Comparison of ENCODE assay signal across 1 cellular context in the genomic region with DNA sequence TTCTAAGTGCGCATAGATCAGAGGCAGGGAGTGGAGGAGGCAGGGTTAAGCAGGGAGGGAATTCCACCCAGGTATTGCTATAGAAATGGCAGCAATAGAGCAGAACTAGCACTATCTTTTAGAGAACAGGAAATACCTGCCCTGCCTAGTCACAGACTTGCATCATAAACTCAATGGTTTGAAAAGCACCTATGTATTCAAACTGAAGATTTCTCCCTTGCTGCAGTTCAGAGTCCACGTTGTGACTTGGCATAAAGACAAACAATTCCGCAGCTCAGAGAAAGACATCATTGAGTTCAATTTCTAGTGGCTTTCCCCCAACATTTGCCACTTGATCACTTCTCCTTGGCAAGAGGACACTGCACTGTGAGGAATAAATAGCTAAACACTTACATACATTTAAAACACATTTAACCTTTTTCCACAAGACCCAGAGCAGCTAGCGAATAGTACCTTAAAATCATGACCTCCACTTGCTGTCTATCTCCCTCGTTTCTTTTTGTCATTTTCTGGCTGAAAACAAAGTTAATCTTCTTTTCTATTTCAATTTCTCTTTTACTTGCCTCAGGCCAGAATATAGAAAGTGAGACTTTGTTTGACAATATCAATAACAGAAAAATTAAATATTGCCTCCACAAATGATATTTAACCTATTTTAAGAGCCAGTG.
A peak's percentile ranks its signal among the peaks of the same experiment; 100 is the strongest.
TF ChIP-seq lines count a peak whose summit lies in the region.

No MANE protein-coding gene starts in this region.

TF ChIP-seq in HepG2, 621 proteins besides CTCF, POLR2A, EP300 and RAD21 (continued from another document and continues in another):
- TF ChIP-seq, protein P1, sequence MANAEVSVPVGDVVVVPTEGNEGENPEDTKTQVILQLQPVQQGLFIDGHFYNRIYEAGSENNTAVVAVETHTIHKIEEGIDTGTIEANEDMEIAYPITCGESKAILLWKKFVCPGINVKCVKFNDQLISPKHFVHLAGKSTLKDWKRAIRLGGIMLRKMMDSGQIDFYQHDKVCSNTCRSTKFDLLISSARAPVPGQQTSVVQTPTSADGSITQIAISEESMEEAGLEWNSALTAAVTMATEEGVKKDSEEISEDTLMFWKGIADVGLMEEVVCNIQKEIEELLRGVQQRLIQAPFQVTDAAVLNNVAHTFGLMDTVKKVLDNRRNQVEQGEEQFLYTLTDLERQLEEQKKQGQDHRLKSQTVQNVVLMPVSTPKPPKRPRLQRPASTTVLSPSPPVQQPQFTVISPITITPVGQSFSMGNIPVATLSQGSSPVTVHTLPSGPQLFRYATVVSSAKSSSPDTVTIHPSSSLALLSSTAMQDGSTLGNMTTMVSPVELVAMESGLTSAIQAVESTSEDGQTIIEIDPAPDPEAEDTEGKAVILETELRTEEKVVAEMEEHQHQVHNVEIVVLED (CRISPR knock-in tag; IDR thresholded peaks at IDR 0.05; ENCODE audit: borderline replicate concordance): no peak
- TF ChIP-seq AKAP8 (CRISPR knock-in tag; IDR thresholded peaks at IDR 0.05) (no peak), CEBPG (CRISPR knock-in tag; IDR thresholded peaks at IDR 0.05) (peak; percentile 97), FOSL2 (CRISPR knock-in tag; IDR thresholded peaks at IDR 0.05) (peak; percentile 99), ZC3H13 (CRISPR knock-in tag; IDR thresholded peaks at IDR 0.05) (no peak), SALL1 (CRISPR knock-in tag; IDR thresholded peaks at IDR 0.05) (peak; percentile 84; the same call in 1 of the 2 replicates), FOXK2 (IDR thresholded peaks at IDR 0.05) (peak; percentile 45; the same call in 1 of the 2 replicates), SPEN (CRISPR knock-in tag; IDR thresholded peaks at IDR 0.05; ENCODE audit: low read depth) (peak; percentile 44; the same call in 1 of the 2 replicates), HDAC2 (CRISPR knock-in tag; IDR thresholded peaks at IDR 0.05) (peak; percentile 87; the same call in 1 of the 2 replicates), ZNF33B (CRISPR knock-in tag; IDR thresholded peaks at IDR 0.05) (no peak), ZC3H4 (CRISPR knock-in tag; IDR thresholded peaks at IDR 0.05; ENCODE audit: borderline replicate concordance) (no peak), RFXAP (CRISPR knock-in tag; IDR thresholded peaks at IDR 0.05; ENCODE audit: borderline replicate concordance) (no peak), SMC3 (IDR thresholded peaks at IDR 0.05; ENCODE audit: low read length) (peak; percentile 31)
- TF ChIP-seq, protein P2, sequence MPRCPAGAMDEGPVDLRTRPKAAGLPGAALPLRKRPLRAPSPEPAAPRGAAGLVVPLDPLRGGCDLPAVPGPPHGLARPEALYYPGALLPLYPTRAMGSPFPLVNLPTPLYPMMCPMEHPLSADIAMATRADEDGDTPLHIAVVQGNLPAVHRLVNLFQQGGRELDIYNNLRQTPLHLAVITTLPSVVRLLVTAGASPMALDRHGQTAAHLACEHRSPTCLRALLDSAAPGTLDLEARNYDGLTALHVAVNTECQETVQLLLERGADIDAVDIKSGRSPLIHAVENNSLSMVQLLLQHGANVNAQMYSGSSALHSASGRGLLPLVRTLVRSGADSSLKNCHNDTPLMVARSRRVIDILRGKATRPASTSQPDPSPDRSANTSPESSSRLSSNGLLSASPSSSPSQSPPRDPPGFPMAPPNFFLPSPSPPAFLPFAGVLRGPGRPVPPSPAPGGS (CRISPR knock-in tag; IDR thresholded peaks at IDR 0.05): no peak
- TF ChIP-seq, protein P3, sequence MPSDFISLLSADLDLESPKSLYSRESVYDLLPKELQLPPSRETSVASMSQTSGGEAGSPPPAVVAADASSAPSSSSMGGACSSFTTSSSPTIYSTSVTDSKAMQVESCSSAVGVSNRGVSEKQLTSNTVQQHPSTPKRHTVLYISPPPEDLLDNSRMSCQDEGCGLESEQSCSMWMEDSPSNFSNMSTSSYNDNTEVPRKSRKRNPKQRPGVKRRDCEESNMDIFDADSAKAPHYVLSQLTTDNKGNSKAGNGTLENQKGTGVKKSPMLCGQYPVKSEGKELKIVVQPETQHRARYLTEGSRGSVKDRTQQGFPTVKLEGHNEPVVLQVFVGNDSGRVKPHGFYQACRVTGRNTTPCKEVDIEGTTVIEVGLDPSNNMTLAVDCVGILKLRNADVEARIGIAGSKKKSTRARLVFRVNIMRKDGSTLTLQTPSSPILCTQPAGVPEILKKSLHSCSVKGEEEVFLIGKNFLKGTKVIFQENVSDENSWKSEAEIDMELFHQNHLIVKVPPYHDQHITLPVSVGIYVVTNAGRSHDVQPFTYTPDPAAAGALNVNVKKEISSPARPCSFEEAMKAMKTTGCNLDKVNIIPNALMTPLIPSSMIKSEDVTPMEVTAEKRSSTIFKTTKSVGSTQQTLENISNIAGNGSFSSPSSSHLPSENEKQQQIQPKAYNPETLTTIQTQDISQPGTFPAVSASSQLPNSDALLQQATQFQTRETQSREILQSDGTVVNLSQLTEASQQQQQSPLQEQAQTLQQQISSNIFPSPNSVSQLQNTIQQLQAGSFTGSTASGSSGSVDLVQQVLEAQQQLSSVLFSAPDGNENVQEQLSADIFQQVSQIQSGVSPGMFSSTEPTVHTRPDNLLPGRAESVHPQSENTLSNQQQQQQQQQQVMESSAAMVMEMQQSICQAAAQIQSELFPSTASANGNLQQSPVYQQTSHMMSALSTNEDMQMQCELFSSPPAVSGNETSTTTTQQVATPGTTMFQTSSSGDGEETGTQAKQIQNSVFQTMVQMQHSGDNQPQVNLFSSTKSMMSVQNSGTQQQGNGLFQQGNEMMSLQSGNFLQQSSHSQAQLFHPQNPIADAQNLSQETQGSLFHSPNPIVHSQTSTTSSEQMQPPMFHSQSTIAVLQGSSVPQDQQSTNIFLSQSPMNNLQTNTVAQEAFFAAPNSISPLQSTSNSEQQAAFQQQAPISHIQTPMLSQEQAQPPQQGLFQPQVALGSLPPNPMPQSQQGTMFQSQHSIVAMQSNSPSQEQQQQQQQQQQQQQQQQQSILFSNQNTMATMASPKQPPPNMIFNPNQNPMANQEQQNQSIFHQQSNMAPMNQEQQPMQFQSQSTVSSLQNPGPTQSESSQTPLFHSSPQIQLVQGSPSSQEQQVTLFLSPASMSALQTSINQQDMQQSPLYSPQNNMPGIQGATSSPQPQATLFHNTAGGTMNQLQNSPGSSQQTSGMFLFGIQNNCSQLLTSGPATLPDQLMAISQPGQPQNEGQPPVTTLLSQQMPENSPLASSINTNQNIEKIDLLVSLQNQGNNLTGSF (CRISPR knock-in tag; IDR thresholded peaks at IDR 0.05): no peak
- TF ChIP-seq, protein P4, sequence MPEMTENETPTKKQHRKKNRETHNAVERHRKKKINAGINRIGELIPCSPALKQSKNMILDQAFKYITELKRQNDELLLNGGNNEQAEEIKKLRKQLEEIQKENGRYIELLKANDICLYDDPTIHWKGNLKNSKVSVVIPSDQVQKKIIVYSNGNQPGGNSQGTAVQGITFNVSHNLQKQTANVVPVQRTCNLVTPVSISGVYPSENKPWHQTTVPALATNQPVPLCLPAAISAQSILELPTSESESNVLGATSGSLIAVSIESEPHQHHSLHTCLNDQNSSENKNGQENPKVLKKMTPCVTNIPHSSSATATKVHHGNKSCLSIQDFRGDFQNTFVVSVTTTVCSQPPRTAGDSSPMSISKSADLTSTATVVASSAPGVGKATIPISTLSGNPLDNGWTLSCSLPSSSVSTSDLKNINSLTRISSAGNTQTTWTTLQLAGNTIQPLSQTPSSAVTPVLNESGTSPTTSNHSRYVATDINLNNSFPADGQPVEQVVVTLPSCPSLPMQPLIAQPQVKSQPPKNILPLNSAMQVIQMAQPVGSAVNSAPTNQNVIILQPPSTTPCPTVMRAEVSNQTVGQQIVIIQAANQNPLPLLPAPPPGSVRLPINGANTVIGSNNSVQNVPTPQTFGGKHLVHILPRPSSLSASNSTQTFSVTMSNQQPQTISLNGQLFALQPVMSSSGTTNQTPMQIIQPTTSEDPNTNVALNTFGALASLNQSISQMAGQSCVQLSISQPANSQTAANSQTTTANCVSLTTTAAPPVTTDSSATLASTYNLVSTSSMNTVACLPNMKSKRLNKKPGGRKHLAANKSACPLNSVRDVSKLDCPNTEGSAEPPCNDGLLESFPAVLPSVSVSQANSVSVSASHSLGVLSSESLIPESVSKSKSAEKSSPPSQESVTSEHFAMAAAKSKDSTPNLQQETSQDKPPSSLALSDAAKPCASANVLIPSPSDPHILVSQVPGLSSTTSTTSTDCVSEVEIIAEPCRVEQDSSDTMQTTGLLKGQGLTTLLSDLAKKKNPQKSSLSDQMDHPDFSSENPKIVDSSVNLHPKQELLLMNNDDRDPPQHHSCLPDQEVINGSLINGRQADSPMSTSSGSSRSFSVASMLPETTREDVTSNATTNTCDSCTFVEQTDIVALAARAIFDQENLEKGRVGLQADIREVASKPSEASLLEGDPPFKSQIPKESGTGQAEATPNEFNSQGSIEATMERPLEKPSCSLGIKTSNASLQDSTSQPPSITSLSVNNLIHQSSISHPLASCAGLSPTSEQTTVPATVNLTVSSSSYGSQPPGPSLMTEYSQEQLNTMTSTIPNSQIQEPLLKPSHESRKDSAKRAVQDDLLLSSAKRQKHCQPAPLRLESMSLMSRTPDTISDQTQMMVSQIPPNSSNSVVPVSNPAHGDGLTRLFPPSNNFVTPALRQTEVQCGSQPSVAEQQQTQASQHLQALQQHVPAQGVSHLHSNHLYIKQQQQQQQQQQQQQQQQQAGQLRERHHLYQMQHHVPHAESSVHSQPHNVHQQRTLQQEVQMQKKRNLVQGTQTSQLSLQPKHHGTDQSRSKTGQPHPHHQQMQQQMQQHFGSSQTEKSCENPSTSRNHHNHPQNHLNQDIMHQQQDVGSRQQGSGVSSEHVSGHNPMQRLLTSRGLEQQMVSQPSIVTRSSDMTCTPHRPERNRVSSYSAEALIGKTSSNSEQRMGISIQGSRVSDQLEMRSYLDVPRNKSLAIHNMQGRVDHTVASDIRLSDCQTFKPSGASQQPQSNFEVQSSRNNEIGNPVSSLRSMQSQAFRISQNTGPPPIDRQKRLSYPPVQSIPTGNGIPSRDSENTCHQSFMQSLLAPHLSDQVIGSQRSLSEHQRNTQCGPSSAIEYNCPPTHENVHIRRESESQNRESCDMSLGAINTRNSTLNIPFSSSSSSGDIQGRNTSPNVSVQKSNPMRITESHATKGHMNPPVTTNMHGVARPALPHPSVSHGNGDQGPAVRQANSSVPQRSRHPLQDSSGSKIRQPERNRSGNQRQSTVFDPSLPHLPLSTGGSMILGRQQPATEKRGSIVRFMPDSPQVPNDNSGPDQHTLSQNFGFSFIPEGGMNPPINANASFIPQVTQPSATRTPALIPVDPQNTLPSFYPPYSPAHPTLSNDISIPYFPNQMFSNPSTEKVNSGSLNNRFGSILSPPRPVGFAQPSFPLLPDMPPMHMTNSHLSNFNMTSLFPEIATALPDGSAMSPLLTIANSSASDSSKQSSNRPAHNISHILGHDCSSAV (CRISPR knock-in tag; IDR thresholded peaks at IDR 0.05; ENCODE audit: borderline replicate concordance): no peak
- TF ChIP-seq, protein P5, sequence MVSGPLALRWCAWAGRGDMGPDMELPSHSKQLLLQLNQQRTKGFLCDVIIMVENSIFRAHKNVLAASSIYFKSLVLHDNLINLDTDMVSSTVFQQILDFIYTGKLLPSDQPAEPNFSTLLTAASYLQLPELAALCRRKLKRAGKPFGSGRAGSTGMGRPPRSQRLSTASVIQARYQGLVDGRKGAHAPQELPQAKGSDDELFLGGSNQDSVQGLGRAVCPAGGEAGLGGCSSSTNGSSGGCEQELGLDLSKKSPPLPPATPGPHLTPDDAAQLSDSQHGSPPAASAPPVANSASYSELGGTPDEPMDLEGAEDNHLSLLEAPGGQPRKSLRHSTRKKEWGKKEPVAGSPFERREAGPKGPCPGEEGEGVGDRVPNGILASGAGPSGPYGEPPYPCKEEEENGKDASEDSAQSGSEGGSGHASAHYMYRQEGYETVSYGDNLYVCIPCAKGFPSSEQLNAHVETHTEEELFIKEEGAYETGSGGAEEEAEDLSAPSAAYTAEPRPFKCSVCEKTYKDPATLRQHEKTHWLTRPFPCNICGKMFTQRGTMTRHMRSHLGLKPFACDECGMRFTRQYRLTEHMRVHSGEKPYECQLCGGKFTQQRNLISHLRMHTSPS (CRISPR knock-in tag; IDR thresholded peaks at IDR 0.05; ENCODE audit: low read depth): peak; percentile 42; the same call in 1 of the 2 replicates
- TF ChIP-seq, protein P6, sequence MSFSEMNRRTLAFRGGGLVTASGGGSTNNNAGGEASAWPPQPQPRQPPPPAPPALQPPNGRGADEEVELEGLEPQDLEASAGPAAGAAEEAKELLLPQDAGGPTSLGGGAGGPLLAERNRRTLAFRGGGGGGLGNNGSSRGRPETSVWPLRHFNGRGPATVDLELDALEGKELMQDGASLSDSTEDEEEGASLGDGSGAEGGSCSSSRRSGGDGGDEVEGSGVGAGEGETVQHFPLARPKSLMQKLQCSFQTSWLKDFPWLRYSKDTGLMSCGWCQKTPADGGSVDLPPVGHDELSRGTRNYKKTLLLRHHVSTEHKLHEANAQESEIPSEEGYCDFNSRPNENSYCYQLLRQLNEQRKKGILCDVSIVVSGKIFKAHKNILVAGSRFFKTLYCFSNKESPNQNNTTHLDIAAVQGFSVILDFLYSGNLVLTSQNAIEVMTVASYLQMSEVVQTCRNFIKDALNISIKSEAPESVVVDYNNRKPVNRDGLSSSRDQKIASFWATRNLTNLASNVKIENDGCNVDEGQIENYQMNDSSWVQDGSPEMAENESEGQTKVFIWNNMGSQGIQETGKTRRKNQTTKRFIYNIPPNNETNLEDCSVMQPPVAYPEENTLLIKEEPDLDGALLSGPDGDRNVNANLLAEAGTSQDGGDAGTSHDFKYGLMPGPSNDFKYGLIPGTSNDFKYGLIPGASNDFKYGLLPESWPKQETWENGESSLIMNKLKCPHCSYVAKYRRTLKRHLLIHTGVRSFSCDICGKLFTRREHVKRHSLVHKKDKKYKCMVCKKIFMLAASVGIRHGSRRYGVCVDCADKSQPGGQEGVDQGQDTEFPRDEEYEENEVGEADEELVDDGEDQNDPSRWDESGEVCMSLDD (CRISPR knock-in tag; IDR thresholded peaks at IDR 0.05; ENCODE audit: borderline replicate concordance): no peak
- TF ChIP-seq, protein P7, sequence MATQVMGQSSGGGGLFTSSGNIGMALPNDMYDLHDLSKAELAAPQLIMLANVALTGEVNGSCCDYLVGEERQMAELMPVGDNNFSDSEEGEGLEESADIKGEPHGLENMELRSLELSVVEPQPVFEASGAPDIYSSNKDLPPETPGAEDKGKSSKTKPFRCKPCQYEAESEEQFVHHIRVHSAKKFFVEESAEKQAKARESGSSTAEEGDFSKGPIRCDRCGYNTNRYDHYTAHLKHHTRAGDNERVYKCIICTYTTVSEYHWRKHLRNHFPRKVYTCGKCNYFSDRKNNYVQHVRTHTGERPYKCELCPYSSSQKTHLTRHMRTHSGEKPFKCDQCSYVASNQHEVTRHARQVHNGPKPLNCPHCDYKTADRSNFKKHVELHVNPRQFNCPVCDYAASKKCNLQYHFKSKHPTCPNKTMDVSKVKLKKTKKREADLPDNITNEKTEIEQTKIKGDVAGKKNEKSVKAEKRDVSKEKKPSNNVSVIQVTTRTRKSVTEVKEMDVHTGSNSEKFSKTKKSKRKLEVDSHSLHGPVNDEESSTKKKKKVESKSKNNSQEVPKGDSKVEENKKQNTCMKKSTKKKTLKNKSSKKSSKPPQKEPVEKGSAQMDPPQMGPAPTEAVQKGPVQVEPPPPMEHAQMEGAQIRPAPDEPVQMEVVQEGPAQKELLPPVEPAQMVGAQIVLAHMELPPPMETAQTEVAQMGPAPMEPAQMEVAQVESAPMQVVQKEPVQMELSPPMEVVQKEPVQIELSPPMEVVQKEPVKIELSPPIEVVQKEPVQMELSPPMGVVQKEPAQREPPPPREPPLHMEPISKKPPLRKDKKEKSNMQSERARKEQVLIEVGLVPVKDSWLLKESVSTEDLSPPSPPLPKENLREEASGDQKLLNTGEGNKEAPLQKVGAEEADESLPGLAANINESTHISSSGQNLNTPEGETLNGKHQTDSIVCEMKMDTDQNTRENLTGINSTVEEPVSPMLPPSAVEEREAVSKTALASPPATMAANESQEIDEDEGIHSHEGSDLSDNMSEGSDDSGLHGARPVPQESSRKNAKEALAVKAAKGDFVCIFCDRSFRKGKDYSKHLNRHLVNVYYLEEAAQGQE (IDR thresholded peaks at IDR 0.05; ENCODE audit: borderline replicate concordance in 1 of 2, low read depth in 1 of 2, low read length in 2 of 2): peak in 1 of 2 experiments; percentile 54; a peak in 1 of 4 replicates
